In the genomic region with DNA sequence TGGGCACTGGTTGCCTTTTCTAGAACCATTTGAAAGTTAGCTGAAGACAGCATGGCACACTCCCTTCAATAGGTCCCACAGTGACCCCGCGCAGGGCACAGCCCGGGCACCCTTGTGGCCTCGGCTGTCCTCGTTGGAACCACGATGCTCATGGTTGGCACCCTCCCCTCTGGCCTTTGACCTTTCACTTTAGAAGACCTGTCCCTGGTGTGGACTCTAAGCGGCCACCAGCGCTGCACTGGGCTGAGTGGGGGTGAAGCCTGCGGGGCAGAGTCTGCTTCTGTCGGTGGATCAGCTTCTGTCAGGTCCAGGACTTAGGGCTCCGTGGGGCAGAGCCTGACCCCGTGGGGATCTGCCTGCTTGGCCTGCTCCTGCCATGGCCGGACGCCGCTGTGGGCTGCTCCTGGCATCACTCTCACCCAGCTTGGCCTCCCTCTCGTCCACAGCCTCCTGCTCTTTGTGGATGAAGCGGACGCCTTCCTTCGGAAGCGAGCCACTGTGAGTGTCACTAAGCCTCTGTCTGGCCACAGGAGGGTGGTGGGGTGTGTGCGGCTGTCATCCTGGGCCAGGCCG, we compare ENCODE assay signal across 1 cellular context. TPM values are rescaled to one million over a fixed set of nuclear protein-coding genes. Genes with fewer than 3 reads are reported as not detected.
"Had no signal": no experiment of that assay in that cellular context is flagged by ENCODE, and none has a peak within 500 bp of the region (broad histone marks: within the 10 kb centered on the region; RNA-seq: fewer than 3 reads in every experiment).

No MANE protein-coding gene starts in this region.

RNA-seq across cellular contexts. Expression of a gene that starts 21.3 kb away (rescaled TPM):
- polyA plus RNA-seq: IgD-negative memory B cell had no signal

RNA-seq across cellular contexts. Expression of a gene that starts 35.7 kb away (rescaled TPM):
- polyA plus RNA-seq: IgD-negative memory B cell had no signal
